ENCODE assay signal across 28 cellular contexts in the genomic region with DNA sequence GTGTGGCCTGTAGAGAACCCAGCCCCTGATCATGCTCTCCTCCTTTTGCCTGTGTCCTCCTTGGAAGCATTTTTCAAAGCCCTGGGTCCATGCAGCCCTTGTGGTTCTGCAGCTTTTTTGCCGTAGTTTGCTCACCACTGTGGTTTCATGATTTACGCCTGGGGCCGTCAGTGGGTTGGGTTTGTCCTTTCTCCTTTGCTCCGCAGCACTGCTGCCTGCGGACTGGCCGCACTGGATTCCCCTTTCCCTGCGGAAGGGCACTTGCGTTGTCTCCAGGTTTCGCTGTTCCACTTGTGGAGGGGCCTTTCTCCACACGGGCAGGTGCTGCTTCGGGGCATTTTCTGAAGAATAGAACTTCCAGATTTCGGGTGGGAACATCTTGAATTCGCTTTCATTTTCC.
A peak's percentile ranks its signal among the peaks of the same experiment; 100 is the strongest.
DNase-seq lines count a peak whose midpoint lies in the region; ATAC-seq, FAIRE-seq and TF ChIP-seq lines count a peak whose summit lies in the region.
"Had no signal": no experiment of that assay in that cellular context is flagged by ENCODE, and none has a peak within 500 bp of the region (broad histone marks: within the 10 kb centered on the region; RNA-seq: fewer than 3 reads in every experiment).

No MANE protein-coding gene starts in this region.

- peaks cover 22% of the 10 kb centered on the region for H3K27me3 Mint-ChIP-seq in activated naive CD8-positive, alpha-beta T cell treated with anti-CD3 and anti-CD28 coated beads, Interleukin-2, amount 10 ng/mL, durations not matched to agents 7 days and 5 days
- peaks cover 19% of the 10 kb centered on the region for H3K27me3 Mint-ChIP-seq in activated naive CD8-positive, alpha-beta T cell treated with anti-CD3 and anti-CD28 coated beads for 36 hours
- H3K27me3 Mint-ChIP-seq in astrocyte (ENCODE audit: low read depth, unreplicated experiment) (peaks cover 7% of the 10 kb centered on the region), neural crest cell (ENCODE audit: low read depth) (no peaks in the 10 kb centered on the region)

- H2AFZ ChIP-seq in astrocyte (ENCODE audit: low read depth, low read length), result no peak overlapping the region
- H2AFZ ChIP-seq: neural progenitor cell had no signal

- ATAC-seq in activated naive CD8-positive, alpha-beta T cell treated with anti-CD3 and anti-CD28 coated beads, Interleukin-2, amount 10 ng/mL, durations not matched to agents 7 days and 5 days (ENCODE audit: low read depth), result no peak
- ATAC-seq in activated CD4-positive, CD25-positive, alpha-beta regulatory T cell treated with anti-CD3 and anti-CD28 coated beads, Interleukin-2, amount 50 U/mL, for 24 hours, result no peak
- no peak for ATAC-seq in GM21390 (IDR thresholded peaks at IDR 0.05; ENCODE audit: unreplicated experiment)
- ATAC-seq: activated T-helper 17 cell treated with anti-CD3 and anti-CD28 coated beads, Interleukin-2, amount 50 U/mL, for 72 hours; mucosa of descending colon; right lobe of liver had no signal

- H3K27me3 ChIP-seq in astrocyte (ENCODE audit: insufficient read depth, low read length), result no peaks in the 10 kb centered on the region
- H3K27me3 ChIP-seq: neural progenitor cell, right lobe of liver, testis, vagina had no signal

- no peak for TF ChIP-seq CTCF in astrocyte (IDR thresholded peaks at IDR 0.05; ENCODE audit: insufficient read depth, low read depth, low read length)
- TF ChIP-seq CTCF in neural crest cell (conservative IDR thresholded peaks at IDR 0.05), result no peak

- peaks cover 10% of the 10 kb centered on the region for H3K9me3 ChIP-seq in astrocyte (ENCODE audit: insufficient read depth, low read depth, low read length)
- H3K9me3 ChIP-seq: mucosa of descending colon, right lobe of liver, testis, vagina had no signal

- H3K4me3 Mint-ChIP-seq in activated naive CD8-positive, alpha-beta T cell treated with anti-CD3 and anti-CD28 coated beads, Interleukin-2, amount 10 ng/mL, durations not matched to agents 7 days and 5 days, result peak overlapping the region; percentile 51
- H3K4me3 Mint-ChIP-seq in activated naive CD8-positive, alpha-beta T cell treated with anti-CD3 and anti-CD28 coated beads for 36 hours, result no peak overlapping the region
- no peak overlapping the region for H3K4me3 Mint-ChIP-seq in astrocyte (ENCODE audit: unreplicated experiment)
- H3K4me3 Mint-ChIP-seq in neural crest cell, result no peak overlapping the region
- H3K4me3 Mint-ChIP-seq: activated naive CD8-positive, alpha-beta T cell; activated T-helper 17 cell treated with anti-CD3 and anti-CD28 coated beads, Interleukin-2, amount 50 U/mL, for 72 hours; neural progenitor cell had no signal

- no peaks in the 10 kb centered on the region for H3K36me3 Mint-ChIP-seq in activated naive CD8-positive, alpha-beta T cell treated with anti-CD3 and anti-CD28 coated beads, Interleukin-2, amount 10 ng/mL, durations not matched to agents 7 days and 5 days
- H3K36me3 Mint-ChIP-seq in activated naive CD8-positive, alpha-beta T cell treated with anti-CD3 and anti-CD28 coated beads for 36 hours, result peaks cover 2% of the 10 kb centered on the region
- H3K36me3 Mint-ChIP-seq in astrocyte (ENCODE audit: low read depth, unreplicated experiment) (no peaks in the 10 kb centered on the region), neural crest cell (ENCODE audit: low read depth) (peaks cover 14% of the 10 kb centered on the region)
- H3K36me3 Mint-ChIP-seq: CD4-positive, CD25-positive, alpha-beta regulatory T cell had no signal

- no peaks in the 10 kb centered on the region for H3K79me2 ChIP-seq in astrocyte (ENCODE audit: insufficient read depth, low read length)

- peaks cover 10% of the 10 kb centered on the region for H3K9me3 Mint-ChIP-seq in activated naive CD8-positive, alpha-beta T cell treated with anti-CD3 and anti-CD28 coated beads, Interleukin-2, amount 10 ng/mL, durations not matched to agents 7 days and 5 days
- peaks cover 14% of the 10 kb centered on the region for H3K9me3 Mint-ChIP-seq in activated naive CD8-positive, alpha-beta T cell treated with anti-CD3 and anti-CD28 coated beads for 36 hours
- H3K9me3 Mint-ChIP-seq in astrocyte (ENCODE audit: unreplicated experiment) (peaks cover 7% of the 10 kb centered on the region), neural crest cell (peaks cover 12% of the 10 kb centered on the region)

- no peak overlapping the region for H3K9ac ChIP-seq in astrocyte (ENCODE audit: low read length)
- H3K9ac ChIP-seq: neural progenitor cell had no signal

- no peak for DNase-seq in activated naive CD8-positive, alpha-beta T cell treated with anti-CD3 and anti-CD28 coated beads, Interleukin-2, amount 10 ng/mL, durations not matched to agents 7 days and 5 days
- DNase-seq in activated naive CD8-positive, alpha-beta T cell treated with anti-CD3 and anti-CD28 coated beads for 36 hours, result no peak
- peak; percentile 76 for DNase-seq in GM03348 (ENCODE audit: low spot score)
- no peak for DNase-seq in astrocyte (ENCODE audit: low read depth)
- no peak for DNase-seq in neural crest cell (ENCODE audit: low read depth, low spot score)
- no peak for DNase-seq in HuH-7.5 (ENCODE audit: low spot score)
- DNase-seq: activated CD4-positive, alpha-beta T cell treated with anti-CD3 and anti-CD28 coated beads, Interleukin-2, amount 50 U/mL, for 1 hour; CD4-positive, CD25-positive, alpha-beta regulatory T cell; effector memory CD4-positive, alpha-beta T cell; islet precursor cell; Karpas-422; NCI-H526 treated with DMSO at 0.1 percent for 48 hours; stimulated activated CD4-positive, alpha-beta T cell treated with anti-CD3 and anti-CD28 coated beads, Interleukin-12 subunit alpha, Interleukin-12 subunit beta, amount 100 ng/mL, for 4 hours; stimulated activated CD4-positive, alpha-beta T cell treated with anti-CD3 and anti-CD28 coated beads, Interleukin-4, amount 100 ng/mL, for 24 hours; stimulated activated naive CD4-positive, alpha-beta T cell; testis had no signal

- H3K27ac ChIP-seq in astrocyte (ENCODE audit: low read depth, low read length), result no peak overlapping the region
- H3K27ac ChIP-seq: neural progenitor cell, right lobe of liver, testis, vagina had no signal

- H3K36me3 ChIP-seq in astrocyte (ENCODE audit: insufficient read depth, low read length), result no peaks in the 10 kb centered on the region
- H3K36me3 ChIP-seq: right lobe of liver, vagina had no signal

- H3K27ac Mint-ChIP-seq in activated naive CD8-positive, alpha-beta T cell treated with anti-CD3 and anti-CD28 coated beads, Interleukin-2, amount 10 ng/mL, durations not matched to agents 7 days and 5 days, result no peak overlapping the region
- H3K27ac Mint-ChIP-seq in activated naive CD8-positive, alpha-beta T cell treated with anti-CD3 and anti-CD28 coated beads for 36 hours, result no peak overlapping the region
- H3K27ac Mint-ChIP-seq in astrocyte (ENCODE audit: unreplicated experiment) (no peak overlapping the region), neural crest cell (ENCODE audit: unreplicated experiment) (peak overlapping the region; percentile 43)
- H3K27ac Mint-ChIP-seq: activated naive CD8-positive, alpha-beta T cell; activated T-helper 17 cell treated with anti-CD3 and anti-CD28 coated beads, Interleukin-2, amount 50 U/mL, for 72 hours; CD4-positive, CD25-positive, alpha-beta regulatory T cell; neural progenitor cell had no signal

- H3K4me2 ChIP-seq in astrocyte (ENCODE audit: low read length), result peak overlapping the region; percentile 33
- H3K4me2 ChIP-seq: neural progenitor cell had no signal

- FAIRE-seq in astrocyte (lab: Jason Lieb, UNC), result no peak
- FAIRE-seq: frontal cortex, H54, RCC 7860 had no signal

- no peaks in the 10 kb centered on the region for H4K20me1 ChIP-seq in astrocyte (ENCODE audit: insufficient read depth, low read length)

- POLR2A ChIA-PET in activated naive CD8-positive, alpha-beta T cell treated with anti-CD3 and anti-CD28 coated beads, Interleukin-2, amount 10 ng/mL, durations not matched to agents 7 days and 5 days (lab: Charles Lee), result no interaction called here

- H3K4me3 ChIP-seq in astrocyte (ENCODE audit: insufficient read depth, low read depth, low read length), result no peak overlapping the region
- H3K4me3 ChIP-seq: lung, mucosa of descending colon, neural progenitor cell, right lobe of liver, testis, vagina had no signal

- H3K4me1 Mint-ChIP-seq in activated naive CD8-positive, alpha-beta T cell treated with anti-CD3 and anti-CD28 coated beads, Interleukin-2, amount 10 ng/mL, durations not matched to agents 7 days and 5 days, result peaks cover 6% of the 10 kb centered on the region
- peaks cover 3% of the 10 kb centered on the region for H3K4me1 Mint-ChIP-seq in activated naive CD8-positive, alpha-beta T cell treated with anti-CD3 and anti-CD28 coated beads for 36 hours
- H3K4me1 Mint-ChIP-seq in astrocyte (ENCODE audit: low read depth, unreplicated experiment) (no peaks in the 10 kb centered on the region), neural crest cell (peaks cover 21% of the 10 kb centered on the region)
- H3K4me1 Mint-ChIP-seq: activated T-helper 17 cell treated with anti-CD3 and anti-CD28 coated beads, Interleukin-2, amount 50 U/mL, for 72 hours had no signal

- H3K4me1 ChIP-seq in astrocyte (ENCODE audit: insufficient read depth, low read length), result no peaks in the 10 kb centered on the region
- H3K4me1 ChIP-seq: right lobe of liver, testis, vagina had no signal
